8 cellular contexts compared by ENCODE assay signal in genomic region chr1:202860744-202861419, GRCh38. TPM values are rescaled to one million over a fixed set of nuclear protein-coding genes. Genes with fewer than 3 reads are reported as not detected.
A peak's percentile ranks its signal among the peaks of the same experiment; 100 is the strongest.
DNase-seq lines count a peak whose midpoint lies in the region; ATAC-seq, FAIRE-seq and TF ChIP-seq lines count a peak whose summit lies in the region.

No MANE protein-coding gene starts in this region.

- H3K4me3 ChIP-seq in BLaER1 = peak overlapping the region; percentile 64
- H3K4me3 ChIP-seq in endothelial cell of umbilical vein (replicated peaks in 1 of 3; ENCODE audit: insufficient read depth in 1 of 3, low read depth in 1 of 3, low read length in 3 of 3) = peak overlapping the region; percentile 63 to 88 (median 70)
- H3K4me3 ChIP-seq in mucosa of stomach (ENCODE audit: low read length) = peak overlapping the region; percentile 39
- H3K4me3 ChIP-seq in subcutaneous abdominal adipose tissue (ENCODE audit: low read depth in 1 of 5, low read length in 5 of 5) = peak overlapping the region; percentile 54 to 87 (median 68)

- POLR2A ChIA-PET in endothelial cell of umbilical vein (lab: Charles Lee) = interaction anchor here (1.2 kb wide), 2 partner anchors 11 to 50 kb away, joined by 3 to 4 read pairs; partner anchors contain the start of gene PCAT6

- no peak for TF ChIP-seq POLR2A in endothelial cell of umbilical vein (IDR thresholded peaks at IDR 0.05; ENCODE audit: low read depth, low read length)

- BruUV-seq in endothelial cell of umbilical vein (replicated peaks; lab: Mats Ljungman, UMichigan) = no TSS peak

- H3K9ac ChIP-seq in BLaER1 = no peak overlapping the region
- H3K9ac ChIP-seq in endothelial cell of umbilical vein (replicated peaks; ENCODE audit: extremely low read depth, insufficient read depth, low read length) = peak overlapping the region; percentile 48
- peak overlapping the region; percentile 48 for H3K9ac ChIP-seq in mucosa of stomach (ENCODE audit: low read length)
- H3K9ac ChIP-seq in subcutaneous abdominal adipose tissue (ENCODE audit: low read length in 5 of 5) = peak overlapping the region in 3 of 5 donors; percentile 45 to 63 (median 46)

- dilution Hi-C loops in endothelial cell of umbilical vein (cut with MboI; ENCODE audit: extremely low pct_ligation_motif_present, low sequenced_read_pairs) = no loop called here

- no peaks in the 10 kb centered on the region for H3K9me1 ChIP-seq in endothelial cell of umbilical vein (replicated peaks; ENCODE audit: control insufficient read depth, extremely low read depth, insufficient read depth, low read length)

- peak overlapping the region; percentile 75 for H3K4me2 ChIP-seq in BLaER1
- H3K4me2 ChIP-seq in endothelial cell of umbilical vein (ENCODE audit: insufficient read depth, low read length) = peak overlapping the region; percentile 77

- peaks cover 67% of the 10 kb centered on the region for H3K27me3 ChIP-seq in BLaER1
- H3K27me3 ChIP-seq in endothelial cell of umbilical vein (ENCODE audit: control insufficient read depth in 2 of 2, insufficient read depth in 2 of 2, low read length in 2 of 2) = peaks cover 3 to 5% of the 10 kb centered on the region in 2 experiments
- H3K27me3 ChIP-seq in mucosa of stomach (ENCODE audit: control insufficient read depth, insufficient read depth, low read length) = no peaks in the 10 kb centered on the region
- peaks cover 0 to 4% (median 2%) of the 10 kb centered on the region in 5 donors for H3K27me3 ChIP-seq in subcutaneous abdominal adipose tissue (ENCODE audit: control insufficient read depth in 5 of 5, insufficient read depth in 4 of 5, low read length in 5 of 5)

- H2AFZ ChIP-seq in endothelial cell of umbilical vein (ENCODE audit: low read depth, low read length) = peak overlapping the region; percentile 97

- no peak for TF ChIP-seq CTCF in endothelial cell of umbilical vein (IDR thresholded peaks at IDR 0.05; ENCODE audit: extremely low read depth in 1 of 2, insufficient read depth in 1 of 2, low read depth in 1 of 2, low read length in 2 of 2)

- peaks cover 41% of the 10 kb centered on the region for H3K4me1 ChIP-seq in BLaER1
- H3K4me1 ChIP-seq in endothelial cell of umbilical vein (ENCODE audit: control insufficient read depth, extremely low read depth, insufficient read depth, low read length) = peaks cover 10% of the 10 kb centered on the region
- no peaks in the 10 kb centered on the region for H3K4me1 ChIP-seq in mucosa of stomach (ENCODE audit: control insufficient read depth, insufficient read depth, low read length)
- H3K4me1 ChIP-seq in subcutaneous abdominal adipose tissue (ENCODE audit: control insufficient read depth in 5 of 5, insufficient read depth in 5 of 5, low read length in 5 of 5) = peaks cover 0 to 26% (median 25%) of the 10 kb centered on the region in 5 donors

- intact Hi-C loops in endothelial cell of umbilical vein (cut with micrococcal nuclease) = loop anchor here (1.0 kb wide), 2 partner anchors 27 to 51 kb away; partner anchors contain the start of gene PCAT6

- H4K20me1 ChIP-seq in BLaER1 (0 out of 2 replicates have a peak, but pooled peaks cover 15% of the 10 kb centered on the region), endothelial cell of umbilical vein (replicated peaks; ENCODE audit: control insufficient read depth, extremely low read depth, insufficient read depth, low read length) (no peaks in the 10 kb centered on the region)

- H3K36me3 ChIP-seq in BLaER1 (no peaks in the 10 kb centered on the region), endothelial cell of umbilical vein (ENCODE audit: control insufficient read depth in 2 of 2, extremely low read depth in 1 of 2, insufficient read depth in 2 of 2, low read length in 2 of 2) (no peaks in the 10 kb centered on the region), mucosa of stomach (ENCODE audit: control insufficient read depth, insufficient read depth, low read length) (no peaks in the 10 kb centered on the region), subcutaneous abdominal adipose tissue (ENCODE audit: control insufficient read depth in 5 of 5, insufficient read depth in 5 of 5, low read length in 5 of 5) (no peaks in the 10 kb centered on the region)

- DNase-seq in NCI-H1105 treated with DMSO at 0.1 percent for 48 hours (lab: John Stamatoyannopoulos, UW) (peak; percentile 77), endothelial cell of umbilical vein (ENCODE audit: low read depth, low spot score) (peak; percentile 39), epidermal melanocyte (ENCODE audit: insufficient read length, low spot score) (no peak)
- peak; percentile 8 for DNase-seq in activated CD4-positive, alpha-beta T cell treated with anti-CD3 and anti-CD28 coated beads, Interleukin-2, amount 50 U/mL, for 1 hour

- peak; percentile 32 for ATAC-seq in GM21360 (IDR thresholded peaks at IDR 0.05; ENCODE audit: unreplicated experiment)

- CTCF ChIA-PET in endothelial cell of umbilical vein (lab: Charles Lee) = interaction anchor here (0.6 to 1.8 kb wide), 6 partner anchors 10 to 140 kb away, joined by 3 to 5 read pairs (median 3); partner anchors contain the start of gene RABIF

- H3K9me3 ChIP-seq in BLaER1 = peaks cover 27% of the 10 kb centered on the region
- no peaks in the 10 kb centered on the region for H3K9me3 ChIP-seq in endothelial cell of umbilical vein (replicated peaks; ENCODE audit: control insufficient read depth, insufficient read depth, low read length)
- H3K9me3 ChIP-seq in mucosa of stomach (ENCODE audit: control insufficient read depth, low read length) = no peaks in the 10 kb centered on the region
- H3K9me3 ChIP-seq in subcutaneous abdominal adipose tissue (ENCODE audit: control insufficient read depth in 5 of 5, low read length in 5 of 5) = no peaks in the 10 kb centered on the region

- peak; percentile 42 for FAIRE-seq in endothelial cell of umbilical vein (lab: Jason Lieb, UNC)

- H3K27ac ChIP-seq in BLaER1 = no peak overlapping the region
- H3K27ac ChIP-seq in endothelial cell of umbilical vein (ENCODE audit: insufficient read depth, low read depth, low read length) = no peak overlapping the region
- H3K27ac ChIP-seq in subcutaneous abdominal adipose tissue (ENCODE audit: low read depth, low read length) = no peak overlapping the region

- H3K79me2 ChIP-seq in endothelial cell of umbilical vein (ENCODE audit: control insufficient read depth, insufficient read depth, low read length) = no peaks in the 10 kb centered on the region

TF ChIP-seq in endothelial cell of umbilical vein, 7 proteins besides CTCF, POLR2A, EP300 and RAD21:
- TF ChIP-seq EZH2 (IDR thresholded peaks at IDR 0.05; ENCODE audit: borderline replicate concordance, low read depth, low read length, severe bottlenecking) = no peak
- no peak for TF ChIP-seq POLR2AphosphoS5 (IDR thresholded peaks at IDR 0.05; ENCODE audit: insufficient read depth, low read depth, low read length)
- TF ChIP-seq MAX (IDR thresholded peaks at IDR 0.05; ENCODE audit: insufficient read depth, insufficient read length) = no peak
- no peak for TF ChIP-seq JUN (IDR thresholded peaks at IDR 0.05; ENCODE audit: borderline replicate concordance, insufficient read depth, insufficient read length, low read depth)
- TF ChIP-seq GATA2 (IDR thresholded peaks at IDR 0.05; ENCODE audit: insufficient read depth, insufficient read length, low read depth, low read length) = no peak
- no peak for TF ChIP-seq MYC (IDR thresholded peaks at IDR 0.05; ENCODE audit: low read depth, low read length)
- TF ChIP-seq FOS (IDR thresholded peaks at IDR 0.05; ENCODE audit: borderline replicate concordance, insufficient read depth, low read length) = no peak

RNA-seq across cellular contexts. Expression of gene RABIF, which starts 28.1 kb away (rescaled TPM):
- total RNA-seq in endothelial cell of umbilical vein = 13.1 and 15.8 TPM in 2 replicates
- polyA plus RNA-seq in endothelial cell of umbilical vein = 15.4 and 17.1 TPM in 2 replicates
- polyA plus RNA-seq in endothelial cell of umbilical vein (2011; cell fraction: cytosol; rRNA removed) = 15.4 and 15.7 TPM in 2 replicates
- polyA plus RNA-seq in endothelial cell of umbilical vein (2011; cell fraction: nucleus; rRNA removed) = 5.3 and 7.6 TPM in 2 replicates
- 13.7 and 18.1 TPM in 2 replicates for polyA plus RNA-seq in endothelial cell of umbilical vein (2012)
- polyA minus RNA-seq in endothelial cell of umbilical vein = 14.0 and 18.2 TPM in 2 replicates
- polyA minus RNA-seq in endothelial cell of umbilical vein (2011; cell fraction: cytosol; rRNA and poly(A)+ RNA removed) = 8.9 TPM
- 5.9 and 8.8 TPM in 2 replicates for polyA minus RNA-seq in endothelial cell of umbilical vein (2011; cell fraction: nucleus; rRNA and poly(A)+ RNA removed)

RNA-seq across cellular contexts. Expression of gene PCAT6, which starts 50.1 kb away (rescaled TPM):
- total RNA-seq in endothelial cell of umbilical vein = 1.5 and 1.7 TPM in 2 replicates
- polyA plus RNA-seq in endothelial cell of umbilical vein = 2.4 and 2.9 TPM in 2 replicates
- 1.3 and 1.6 TPM in 2 replicates for polyA plus RNA-seq in endothelial cell of umbilical vein (2011; cell fraction: cytosol; rRNA removed)
- polyA plus RNA-seq in endothelial cell of umbilical vein (2011; cell fraction: nucleus; rRNA removed) = 0.85 and 1.2 TPM in 2 replicates
- 2.0 and 4.7 TPM in 2 replicates for polyA plus RNA-seq in endothelial cell of umbilical vein (2012)
- 0.87 and 0.96 TPM in 2 replicates for polyA minus RNA-seq in endothelial cell of umbilical vein
- polyA minus RNA-seq in endothelial cell of umbilical vein (2011; cell fraction: cytosol; rRNA and poly(A)+ RNA removed) = not detected
- 1.2 and 2.5 TPM in 2 replicates for polyA minus RNA-seq in endothelial cell of umbilical vein (2011; cell fraction: nucleus; rRNA and poly(A)+ RNA removed)

RNA-seq across cellular contexts. Expression of gene KDM5B, which starts 52.7 kb away (rescaled TPM):
- total RNA-seq in endothelial cell of umbilical vein = 65.5 and 69.8 TPM in 2 replicates
- polyA plus RNA-seq in endothelial cell of umbilical vein = 25.2 and 25.9 TPM in 2 replicates
- 25.9 and 28.8 TPM in 2 replicates for polyA plus RNA-seq in endothelial cell of umbilical vein (2011; cell fraction: cytosol; rRNA removed)
- 85.8 and 87.1 TPM in 2 replicates for polyA plus RNA-seq in endothelial cell of umbilical vein (2011; cell fraction: nucleus; rRNA removed)
- 33.0 and 34.5 TPM in 2 replicates for polyA plus RNA-seq in endothelial cell of umbilical vein (2012)
- 107 and 108 TPM in 2 replicates for polyA minus RNA-seq in endothelial cell of umbilical vein
- 14.7 TPM for polyA minus RNA-seq in endothelial cell of umbilical vein (2011; cell fraction: cytosol; rRNA and poly(A)+ RNA removed)
- 138 and 155 TPM in 2 replicates for polyA minus RNA-seq in endothelial cell of umbilical vein (2011; cell fraction: nucleus; rRNA and poly(A)+ RNA removed)
